In genomic region chr12:115944392-115944742, GRCh38 we compare ENCODE assay signal across 22 cellular contexts.
"Had no signal": no experiment of that assay in that cellular context is flagged by ENCODE, and none has a peak within 500 bp of the region (broad histone marks: within the 10 kb centered on the region; RNA-seq: fewer than 3 reads in every experiment).

No MANE protein-coding gene starts in this region.

- H3K27me3 ChIP-seq: colonic mucosa, gastrocnemius medialis, hepatocyte had no signal

- H3K27ac Mint-ChIP-seq: dendritic cell treated with granulocyte-macrophage colony-stimulating factor and Interleukin-4, amounts not matched to agents 40 ng/mL and 50 ng/mL, for 4 days; effector memory CD8-positive, alpha-beta T cell; immature natural killer cell; memory B cell had no signal

- H3K27ac ChIP-seq: colonic mucosa, esophagus muscularis mucosa, gastrocnemius medialis, hepatocyte, left ventricle myocardium inferior had no signal

- H3K4me3 Mint-ChIP-seq: dendritic cell treated with granulocyte-macrophage colony-stimulating factor and Interleukin-4, amounts not matched to agents 40 ng/mL and 50 ng/mL, for 4 days; effector memory CD8-positive, alpha-beta T cell; memory B cell had no signal

- DNase-seq: cerebellar nuclear complex; colonic mucosa; cortex of kidney; effector CD8-positive, alpha-beta T cell; effector memory CD8-positive, alpha-beta T cell; foreskin melanocyte; gastrocnemius medialis; glutamatergic neuron; immature natural killer cell; kidney; kidney glomerular epithelial cell; left colon; left ventricle myocardium inferior; mammary epithelial cell; mesendoderm; midbrain had no signal

- H3K4me1 ChIP-seq: colonic mucosa, gastrocnemius medialis, left ventricle myocardium inferior had no signal

- ATAC-seq: effector memory CD8-positive, alpha-beta T cell; gastrocnemius medialis; left colon had no signal

- H3K27me3 Mint-ChIP-seq: dendritic cell treated with granulocyte-macrophage colony-stimulating factor and Interleukin-4, amounts not matched to agents 40 ng/mL and 50 ng/mL, for 4 days had no signal

- H3K9me3 Mint-ChIP-seq: effector memory CD8-positive, alpha-beta T cell; memory B cell had no signal

- FAIRE-seq: endothelial cell of umbilical vein, kidney had no signal

- H3K4me2 ChIP-seq: hepatocyte had no signal

- H2AFZ ChIP-seq: hepatocyte had no signal

- H3K79me2 ChIP-seq: hepatocyte had no signal

- H3K4me3 ChIP-seq: colonic mucosa, esophagus muscularis mucosa, gastrocnemius medialis, hepatocyte, left ventricle myocardium inferior, lung had no signal

- H3K36me3 ChIP-seq: colonic mucosa, gastrocnemius medialis, left ventricle myocardium inferior had no signal

- H3K36me3 Mint-ChIP-seq: memory B cell had no signal

- H3K4me1 Mint-ChIP-seq: immature natural killer cell, memory B cell had no signal

- H3K9me3 ChIP-seq: colonic mucosa, gastrocnemius medialis had no signal
